In genomic region chr17:82838386-82839063, GRCh38 we compare ENCODE assay signal across 9 cellular contexts. TPM values are rescaled to one million over a fixed set of nuclear protein-coding genes. Genes with fewer than 3 reads are reported as not detected.
A peak's percentile ranks its signal among the peaks of the same experiment; 100 is the strongest.
DNase-seq lines count a peak whose midpoint lies in the region; ATAC-seq and TF ChIP-seq lines count a peak whose summit lies in the region.
"Had no signal": no experiment of that assay in that cellular context is flagged by ENCODE, and none has a peak within 500 bp of the region (broad histone marks: within the 10 kb centered on the region; RNA-seq: fewer than 3 reads in every experiment).

No MANE protein-coding gene starts in this region.

- peaks cover 18% of the 10 kb centered on the region for H3K4me1 ChIP-seq in HAP-1
- peaks cover 50% of the 10 kb centered on the region for H3K4me1 ChIP-seq in RWPE2 (ENCODE audit: insufficient read depth, poor library complexity, severe bottlenecking)
- H3K4me1 ChIP-seq in heart left ventricle = peaks cover 4 to 41% (median 18%) of the 10 kb centered on the region in 12 donors
- H3K4me1 ChIP-seq in sigmoid colon = no peaks in the 10 kb centered on the region
- H3K4me1 ChIP-seq in GM23338 (ENCODE audit: insufficient read depth) = peaks cover 17% of the 10 kb centered on the region

- DNase-seq in HAP-1 (ENCODE audit: low spot score in 2 of 2) = peak; percentile 44 to 60
- DNase-seq in RWPE2 (ENCODE audit: low spot score) = peak; percentile 20
- DNase-seq in heart left ventricle = peak in 3 of 5 donors; percentile 48 to 72 (median 57)
- peak; percentile 68 for DNase-seq in sigmoid colon
- no peak for DNase-seq in stimulated activated naive CD8-positive, alpha-beta T cell treated with anti-CD3 and anti-CD28 coated beads, Interleukin-15, Interleukin-2, amounts not matched to agents 100 U/mL and 50 U/mL, for 24 hours
- DNase-seq in NCI-H774 (lab: John Stamatoyannopoulos, UW) = no peak
- no peak for DNase-seq in GM23338 (ENCODE audit: low spot score)
- DNase-seq: DND-41 had no signal

- 0 out of 2 replicates have a peak, but pooled peaks cover 6% of the 10 kb centered on the region for H3F3A ChIP-seq in GM23338 (replicated peaks; ENCODE audit: low read depth)

- H3K27ac Mint-ChIP-seq in GM23338 = no peak overlapping the region

- H3K36me3 ChIP-seq in HAP-1 (replicated peaks) (peaks cover 49% of the 10 kb centered on the region), RWPE2 (ENCODE audit: low read depth) (peaks cover 12% of the 10 kb centered on the region), heart left ventricle (peaks cover 0 to 4% (median 1%) of the 10 kb centered on the region in 9 donors), sigmoid colon (no peaks in the 10 kb centered on the region), GM23338 (ENCODE audit: insufficient read depth) (no peaks in the 10 kb centered on the region)

- peaks cover 5% of the 10 kb centered on the region; the same call in 2 of the 3 replicates for H3K36me3 Mint-ChIP-seq in GM23338 (ENCODE audit: low read depth)

- 64 to 75% (median 68%) methylated on average over 17 of the region's 17 CpGs for WGBS in heart left ventricle, 4 donors
- 15 to 67% methylated on average over 17 of the region's 17 CpGs for WGBS in sigmoid colon, 2 donors

- peaks cover 51% of the 10 kb centered on the region for H3K4me1 Mint-ChIP-seq in GM23338

- in situ Hi-C loops in HAP-1 (cut with MboI; ENCODE audit: low sequenced_read_pairs) = no loop called here

- no peak overlapping the region for H3K27ac ChIP-seq in RWPE2 (ENCODE audit: poor library complexity, severe bottlenecking)
- H3K27ac ChIP-seq in heart left ventricle = peak overlapping the region in 10 of 12 donors; percentile 12 to 76 (median 66)
- peak overlapping the region in 1 of 4 donors; percentile 17 for H3K27ac ChIP-seq in sigmoid colon
- H3K27ac ChIP-seq in GM23338 (ENCODE audit: low read depth) = no peak overlapping the region

- H3K9me2 ChIP-seq in GM23338 (ENCODE audit: insufficient read depth) = no peaks in the 10 kb centered on the region

- peaks cover 10% of the 10 kb centered on the region for H3K27me3 Mint-ChIP-seq in GM23338 (ENCODE audit: insufficient read depth, low read depth, poor library complexity)

- no peaks in the 10 kb centered on the region; the same call in 2 of the 3 replicates for H3K9me3 Mint-ChIP-seq in GM23338

- no peak for ATAC-seq in RWPE2 (ENCODE audit: low read depth)
- ATAC-seq in heart left ventricle = peak; percentile 62 to 77 (median 69)
- no peak for ATAC-seq in stimulated activated naive CD8-positive, alpha-beta T cell treated with anti-CD3 and anti-CD28 coated beads, Interleukin-15, Interleukin-2, amounts not matched to agents 100 U/mL and 50 U/mL, for 24 hours
- no peak for ATAC-seq in HG02623 (IDR thresholded peaks at IDR 0.05; ENCODE audit: unreplicated experiment)
- ATAC-seq in GM23338 = no peak

- no peak overlapping the region for H3K4me2 ChIP-seq in GM23338

- H3K9me3 ChIP-seq in HAP-1 = no peaks in the 10 kb centered on the region
- no peaks in the 10 kb centered on the region for H3K9me3 ChIP-seq in RWPE2 (ENCODE audit: severe bottlenecking)
- no peaks in the 10 kb centered on the region for H3K9me3 ChIP-seq in heart left ventricle
- H3K9me3 ChIP-seq in sigmoid colon = no peaks in the 10 kb centered on the region

- intact Hi-C loops in heart left ventricle (cut with DNase I) = no loop called here
- intact Hi-C loops in sigmoid colon (cut with DNase I) = no loop called here

- no peak for TF ChIP-seq CTCF in RWPE2 (IDR thresholded peaks at IDR 0.05; ENCODE audit: poor library complexity, severe bottlenecking)
- no peak for TF ChIP-seq CTCF in heart left ventricle (IDR thresholded peaks at IDR 0.05)
- no peak for TF ChIP-seq CTCF in sigmoid colon (IDR thresholded peaks at IDR 0.05)
- TF ChIP-seq CTCF in GM23338 (conservative IDR thresholded peaks at IDR 0.05; ENCODE audit: low read depth in 2 of 2) = no peak

- H4K20me1 ChIP-seq in GM23338 (replicated peaks; ENCODE audit: insufficient read depth) = peaks cover 5% of the 10 kb centered on the region

- TF ChIP-seq EP300 in sigmoid colon (IDR thresholded peaks at IDR 0.05) = no peak

- H3K4me3 ChIP-seq in HAP-1 = no peak overlapping the region
- H3K4me3 ChIP-seq in RWPE2 (ENCODE audit: severe bottlenecking) = no peak overlapping the region
- peak overlapping the region in 1 of 12 donors; percentile 12 for H3K4me3 ChIP-seq in heart left ventricle
- H3K4me3 ChIP-seq in sigmoid colon = no peak overlapping the region
- no peak overlapping the region for H3K4me3 ChIP-seq in GM23338

- TF ChIP-seq POLR2A in heart left ventricle (IDR thresholded peaks at IDR 0.05) (peak in 1 of 2 donors; percentile 5), sigmoid colon (IDR thresholded peaks at IDR 0.05) (no peak)

- H3K27me3 ChIP-seq in HAP-1 (ENCODE audit: low read depth) (no peaks in the 10 kb centered on the region), RWPE2 (ENCODE audit: insufficient read depth, poor library complexity, severe bottlenecking) (no peaks in the 10 kb centered on the region), heart left ventricle (no peaks in the 10 kb centered on the region), sigmoid colon (no peaks in the 10 kb centered on the region), GM23338 (ENCODE audit: insufficient read depth) (no peaks in the 10 kb centered on the region)

- no peak overlapping the region for H2AFZ ChIP-seq in GM23338

- H3K4me3 Mint-ChIP-seq in GM23338 = no peak overlapping the region

- peaks cover 12% of the 10 kb centered on the region for H3K79me2 ChIP-seq in GM23338 (replicated peaks; ENCODE audit: insufficient read depth)

TF ChIP-seq in GM23338, 12 proteins besides CTCF, POLR2A, EP300 and RAD21 (continues in another document):
- TF ChIP-seq REST (IDR thresholded peaks at IDR 0.05; ENCODE audit: unreplicated experiment) (no peak), STAT1 (IDR thresholded peaks at IDR 0.05; ENCODE audit: unreplicated experiment) (no peak), EZH2phosphoT487 (IDR thresholded peaks at IDR 0.05; ENCODE audit: unreplicated experiment) (no peak), ZNF331 (CRISPR knock-in tag; IDR thresholded peaks at IDR 0.05; ENCODE audit: low read depth) (no peak)

RNA-seq across cellular contexts. Expression of gene ZNF750, which starts 1.3 kb away (rescaled TPM):
- under 1 TPM in 2 of 9 donors, not detected in 7; 0.31 to 0.38 TPM for total RNA-seq in heart left ventricle
- under 1 TPM; 0.08 to 0.17 TPM for polyA plus RNA-seq in heart left ventricle
- total RNA-seq in sigmoid colon = not detected
- polyA plus RNA-seq in sigmoid colon = under 1 TPM in 1 of 3 donors, not detected in 2; 0.01 TPM
- 0.17 TPM in 1 of 2 replicates, not detected in the other for total RNA-seq in GM23338 (2014; rRNA removed; shearing (Covaris generic))
- 0.13 and 0.19 TPM in 2 replicates for polyA plus RNA-seq in GM23338 (2016; fragmentation: Nextera tagmentation; extraction: Ambion mirVana)

Comparison
In these comparisons a context has a peak if more than half of its experiments do, and no peak if none do; other contexts are left out.
1. DNase-seq: peak in HAP-1 (2 of 2), RWPE2 (single experiment), heart left ventricle (3 of 5) and sigmoid colon (single experiment); none in stimulated activated naive CD8-positive, alpha-beta T cell treated with anti-CD3 and anti-CD28 coated beads, Interleukin-15, Interleukin-2, amounts not matched to agents 100 U/mL and 50 U/mL, for 24 hours (single experiment), NCI-H774 (single experiment) and GM23338 (single experiment).
2. ATAC-seq: peak in heart left ventricle (4 of 4); none in RWPE2 (single experiment), stimulated activated naive CD8-positive, alpha-beta T cell treated with anti-CD3 and anti-CD28 coated beads, Interleukin-15, Interleukin-2, amounts not matched to agents 100 U/mL and 50 U/mL, for 24 hours (single experiment), HG02623 (single experiment) and GM23338 (single experiment).
3. H3K27ac ChIP-seq: peak in heart left ventricle (10 of 12); none in RWPE2 (single experiment) and GM23338 (single experiment).